ENCODE assay signal across 3 cellular contexts in the genomic region with DNA sequence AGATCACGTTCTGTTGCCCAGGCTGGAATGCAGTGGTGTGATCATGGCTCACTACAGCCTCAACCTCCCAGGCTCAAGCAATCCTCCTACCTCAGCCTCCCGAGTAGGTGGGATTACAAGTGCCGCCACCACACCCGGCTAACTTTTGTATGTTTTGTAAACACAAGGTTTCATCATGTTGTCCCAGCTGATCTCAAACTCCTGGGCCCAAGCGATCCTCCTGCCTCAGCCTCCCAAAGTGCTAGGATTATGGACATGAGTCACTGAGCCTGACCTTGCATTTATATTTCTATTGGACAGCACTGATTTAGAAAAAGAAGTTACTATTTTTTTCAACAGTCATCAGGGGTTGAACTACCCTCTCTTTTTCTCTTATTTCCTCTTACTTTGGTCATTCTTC. TPM values are rescaled to one million over a fixed set of nuclear protein-coding genes. Genes with fewer than 3 reads are reported as not detected.
"Had no signal": no experiment of that assay in that cellular context is flagged by ENCODE, and none has a peak within 500 bp of the region (broad histone marks: within the 10 kb centered on the region; RNA-seq: fewer than 3 reads in every experiment).

No MANE protein-coding gene starts in this region.

RNA-seq across cellular contexts. Expression of gene FBN3, which starts 9.9 kb away (rescaled TPM):
- total RNA-seq: GM23248, H4, HFFc6 had no signal
- polyA plus RNA-seq: GM23248 had no signal

RNA-seq across cellular contexts. Expression of gene CERS4, which starts 49.8 kb away (rescaled TPM):
- total RNA-seq: GM23248, HFFc6 had no signal
- polyA plus RNA-seq: GM23248 had no signal
